Comparison of ENCODE assay signal across 8 cellular contexts in the genomic region with DNA sequence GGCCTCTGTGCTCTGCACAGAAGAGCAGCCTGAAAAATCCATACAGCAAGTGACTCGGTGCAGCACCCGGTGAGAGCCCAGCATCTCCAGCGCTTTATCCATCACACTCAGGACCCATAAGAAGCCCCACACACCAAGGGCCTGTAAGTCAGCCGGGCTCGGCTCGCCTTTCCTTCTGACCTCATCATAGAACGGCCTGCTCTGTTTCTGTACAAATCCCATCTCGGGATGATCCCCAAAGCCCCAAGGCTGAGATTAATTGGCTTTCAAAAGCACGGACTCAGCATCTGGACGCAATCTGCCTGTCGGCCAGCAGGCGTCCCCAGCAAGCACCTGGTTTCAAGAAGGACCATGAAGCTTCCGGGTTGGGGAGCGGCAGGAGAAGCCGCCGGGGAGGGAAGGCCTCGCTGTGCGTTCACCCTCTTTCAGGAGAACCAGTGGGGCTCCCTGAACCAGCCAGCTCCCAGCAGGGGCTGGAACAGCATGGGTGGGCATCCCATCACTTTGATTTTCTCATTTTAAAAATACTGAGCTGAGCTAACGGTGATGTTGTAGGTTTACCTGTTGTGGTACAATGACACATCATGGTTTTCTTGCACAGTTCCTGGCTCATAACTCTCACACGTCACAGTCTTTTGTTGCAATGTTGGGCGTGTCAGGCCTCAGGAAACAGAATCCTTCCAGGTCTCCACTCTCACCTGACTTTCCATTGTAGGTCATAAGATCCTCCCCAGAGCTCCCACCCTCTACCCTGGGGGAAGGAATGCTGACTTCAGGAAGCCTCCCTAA. TPM values are rescaled to one million over a fixed set of nuclear protein-coding genes. Genes with fewer than 3 reads are reported as not detected.
DNase-seq lines count a peak whose midpoint lies in the region; ATAC-seq, FAIRE-seq and TF ChIP-seq lines count a peak whose summit lies in the region.

No MANE protein-coding gene starts in this region.

- CTCF ChIA-PET in activated B cell treated with CpG ODN at 0.5 μM for 24 hours (lab: Charles Lee): interaction anchor here (0.6 to 2.5 kb wide), 13 partner anchors 10 to 246 kb away, joined by 3 to 17 read pairs (median 4); a partner anchor contains a TSS

- intact Hi-C loops in activated B cell treated with CpG ODN at 0.5 μM for 24 hours (cut with micrococcal nuclease): loop anchor here (1.0 to 5.0 kb wide), 5 partner anchors 10 to 211 kb away; a partner anchor contains a TSS
- intact Hi-C loops in kidney (cut with DNase I): loop anchor here (10.0 kb wide), 1 partner anchor 119 kb away; no protein-coding TSS in a partner anchor

- peaks cover 0 to 2% of the 10 kb centered on the region in 2 donors for H3K4me1 ChIP-seq in kidney (ENCODE audit: control insufficient read depth in 1 of 2, insufficient read depth in 1 of 2, low read depth in 1 of 2, low read length in 2 of 2)

- H3K27ac ChIP-seq in caudate nucleus (ENCODE audit: low read depth, low read length) (peak overlapping the region; percentile 66), kidney (ENCODE audit: low read depth in 2 of 2, low read length in 2 of 2) (peak overlapping the region; percentile 28 to 48)

- H3K4me3 Mint-ChIP-seq in activated B cell treated with CpG ODN at 0.5 μM for 24 hours: peak overlapping the region; percentile 44

- no peak overlapping the region for H3K9ac ChIP-seq in kidney (ENCODE audit: low read length in 2 of 2)

- TF ChIP-seq CTCF in activated B cell treated with CpG ODN at 0.5 μM for 24 hours (IDR thresholded peaks at IDR 0.05) (peak; percentile 31), kidney (IDR thresholded peaks at IDR 0.05; ENCODE audit: borderline replicate concordance, extremely low read depth, insufficient read depth) (peak; percentile 92)

- H3K4me3 ChIP-seq in kidney (ENCODE audit: low read length in 2 of 2): peak overlapping the region in 1 of 2 donors; percentile 26

- no peak for FAIRE-seq in kidney (lab: Jason Lieb, UNC)

- DNase-seq in ELR (ENCODE audit: low read depth) (peak; percentile 95), NCI-H226 (peak; percentile 79), activated B cell treated with CpG ODN at 0.5 μM for 24 hours (peak; percentile 71), caudate nucleus (lab: John Stamatoyannopoulos, UW) (peak in 48 of 61 donors; percentile 16 to 79 (median 43)), kidney (peak; percentile 94)
- peak; percentile 66 for DNase-seq in stimulated activated CD4-positive, alpha-beta T cell treated with anti-CD3 and anti-CD28 coated beads, Interleukin-12 subunit alpha, Interleukin-12 subunit beta, amount 100 ng/mL, for 4 hours

- H3K27me3 Mint-ChIP-seq in activated B cell treated with CpG ODN at 0.5 μM for 24 hours: no peaks in the 10 kb centered on the region

- peak overlapping the region; percentile 86 for H3K27ac Mint-ChIP-seq in activated B cell treated with CpG ODN at 0.5 μM for 24 hours

- no peaks in the 10 kb centered on the region for H3K9me3 Mint-ChIP-seq in activated B cell treated with CpG ODN at 0.5 μM for 24 hours

- H3K36me3 ChIP-seq in kidney (ENCODE audit: control insufficient read depth in 1 of 2, insufficient read depth in 2 of 2, low read length in 2 of 2): no peaks in the 10 kb centered on the region

- no peaks in the 10 kb centered on the region for H3K9me3 ChIP-seq in kidney (ENCODE audit: control insufficient read depth in 1 of 2, low read length in 2 of 2)

- peaks cover 5% of the 10 kb centered on the region for H3K36me3 Mint-ChIP-seq in activated B cell treated with CpG ODN at 0.5 μM for 24 hours (ENCODE audit: low read depth)

- peak; percentile 47 for ATAC-seq in HG03103 (IDR thresholded peaks at IDR 0.05; ENCODE audit: low read depth, unreplicated experiment)
- peak; percentile 99 for ATAC-seq in activated B cell treated with CpG ODN at 0.5 μM for 24 hours (ENCODE audit: low read depth)
- ATAC-seq in HG03280 (IDR thresholded peaks at IDR 0.05; ENCODE audit: unreplicated experiment): no peak

- POLR2A ChIA-PET in activated B cell treated with CpG ODN at 0.5 μM for 24 hours (lab: Charles Lee): interaction anchor here (0.5 to 2.3 kb wide), 19 partner anchors 9 to 345 kb away, joined by 3 to 25 read pairs (median 5); a partner anchor contains a TSS

- peaks cover 15% of the 10 kb centered on the region for H3K4me1 Mint-ChIP-seq in activated B cell treated with CpG ODN at 0.5 μM for 24 hours

RNA-seq across cellular contexts. Expression of a gene that starts 6.7 kb away (rescaled TPM):
- total RNA-seq in activated B cell treated with CpG ODN at 0.5 μM for 24 hours: 56.6 TPM in 2 replicates
- total RNA-seq in kidney: 79.4 TPM
- 46.7 TPM for polyA plus RNA-seq in kidney (ENCODE audit: insufficient read depth, low read depth, low replicate concordance)

RNA-seq across cellular contexts. Expression of a gene that starts 22.9 kb away (rescaled TPM):
- 24.6 and 26.5 TPM in 2 replicates for total RNA-seq in activated B cell treated with CpG ODN at 0.5 μM for 24 hours
- total RNA-seq in kidney: 85.7 TPM
- 28.8 TPM for polyA plus RNA-seq in kidney (ENCODE audit: insufficient read depth, low read depth, low replicate concordance)

Comparison
In these comparisons a context has a peak if more than half of its experiments do, and no peak if none do; other contexts are left out.
1. DNase-seq: peak in every context shown above with its lines; median percentile 95 in ELR; 94 in kidney; 79 in NCI-H226; 71 in activated B cell treated with CpG ODN at 0.5 μM for 24 hours; 66 in stimulated activated CD4-positive, alpha-beta T cell treated with anti-CD3 and anti-CD28 coated beads, Interleukin-12 subunit alpha, Interleukin-12 subunit beta, amount 100 ng/mL, for 4 hours; 43 in caudate nucleus.